Comparison of ENCODE assay signal across 38 cellular contexts in the genomic region with DNA sequence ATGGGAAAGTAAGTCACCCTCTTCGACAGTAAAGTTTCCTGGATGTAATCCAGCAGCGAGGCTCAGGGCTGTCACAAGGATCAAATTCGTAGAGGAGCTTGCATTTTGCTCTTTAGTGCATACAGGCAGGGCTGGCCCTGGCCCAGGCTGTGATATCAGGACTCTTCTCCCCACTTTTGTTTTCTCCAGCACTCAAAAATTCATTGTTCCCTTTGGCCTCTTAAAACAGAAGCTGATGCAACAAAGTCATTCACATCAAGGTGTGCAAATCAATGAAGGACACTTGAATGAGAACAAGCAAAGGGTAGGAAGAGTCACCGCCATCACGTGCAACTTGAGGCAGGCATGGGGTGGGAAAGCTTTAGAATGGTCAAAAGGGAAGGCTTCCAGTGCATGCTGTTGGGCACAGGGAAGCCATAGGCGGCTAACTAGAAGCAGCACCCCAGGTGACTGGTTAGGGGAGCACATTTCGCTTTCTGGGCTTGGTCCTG. TPM values are rescaled to one million over a fixed set of nuclear protein-coding genes. Genes with fewer than 3 reads are reported as not detected.
DNase-seq lines count a peak whose midpoint lies in the region; ATAC-seq and TF ChIP-seq lines count a peak whose summit lies in the region.
"Had no signal": no experiment of that assay in that cellular context is flagged by ENCODE, and none has a peak within 500 bp of the region (broad histone marks: within the 10 kb centered on the region; RNA-seq: fewer than 3 reads in every experiment).

No MANE protein-coding gene starts in this region.

- H3K4me3 ChIP-seq in lower lobe of right lung = no peak overlapping the region
- H3K4me3 ChIP-seq: ascending aorta, left ventricle myocardium inferior, prostate gland, tibial artery had no signal

- no peaks in the 10 kb centered on the region for H3K9me3 ChIP-seq in lower lobe of right lung
- H3K9me3 ChIP-seq: ascending aorta, left ventricle myocardium inferior, prostate gland, tibial artery had no signal

- H3K4me3 Mint-ChIP-seq in activated naive CD8-positive, alpha-beta T cell treated with anti-CD3 and anti-CD28 coated beads for 36 hours = no peak overlapping the region
- H3K4me3 Mint-ChIP-seq: activated naive CD8-positive, alpha-beta T cell; activated T-cell treated with anti-CD3 and anti-CD28 coated beads, Interleukin-2, amount 50 U/mL, for 24 hours; CD4-positive, CD25-positive, alpha-beta regulatory T cell; naive thymus-derived CD8-positive, alpha-beta T cell; stimulated activated naive CD8-positive, alpha-beta T cell treated with anti-CD3 and anti-CD28 coated beads, Interleukin-15, amount 100 ng/mL, for 72 hours; T-helper 1 cell treated with Interleukin-12 subunit alpha and Interleukin-12 subunit beta and Interleukin-4 antibody, amounts not matched to agents 30 μg/mL and 1 μg/mL, for 36 hours had no signal

- H3K9me3 Mint-ChIP-seq in activated naive CD8-positive, alpha-beta T cell treated with anti-CD3 and anti-CD28 coated beads for 36 hours = no peaks in the 10 kb centered on the region
- H3K9me3 Mint-ChIP-seq: activated T-cell treated with anti-CD3 and anti-CD28 coated beads, Interleukin-2, amount 50 U/mL, for 24 hours; CD4-positive, CD25-positive, alpha-beta regulatory T cell; naive thymus-derived CD8-positive, alpha-beta T cell; stimulated activated naive CD8-positive, alpha-beta T cell treated with anti-CD3 and anti-CD28 coated beads, Interleukin-15, amount 100 ng/mL, for 72 hours; T-helper 1 cell treated with Interleukin-12 subunit alpha and Interleukin-12 subunit beta and Interleukin-4 antibody, amounts not matched to agents 30 μg/mL and 1 μg/mL, for 36 hours had no signal

- no peak overlapping the region for H3K27ac Mint-ChIP-seq in activated naive CD8-positive, alpha-beta T cell treated with anti-CD3 and anti-CD28 coated beads for 36 hours
- H3K27ac Mint-ChIP-seq: activated naive CD8-positive, alpha-beta T cell; activated T-cell treated with anti-CD3 and anti-CD28 coated beads, Interleukin-2, amount 50 U/mL, for 24 hours; naive thymus-derived CD8-positive, alpha-beta T cell; stimulated activated naive CD8-positive, alpha-beta T cell treated with anti-CD3 and anti-CD28 coated beads, Interleukin-15, amount 100 ng/mL, for 72 hours; T-helper 1 cell treated with Interleukin-12 subunit alpha and Interleukin-12 subunit beta and Interleukin-4 antibody, amounts not matched to agents 30 μg/mL and 1 μg/mL, for 36 hours had no signal

- peak overlapping the region; percentile 18 for H3K27ac ChIP-seq in lower lobe of right lung
- H3K27ac ChIP-seq: ascending aorta, left ventricle myocardium inferior, prostate gland, tibial artery had no signal

- no peaks in the 10 kb centered on the region for H3K4me1 Mint-ChIP-seq in activated naive CD8-positive, alpha-beta T cell treated with anti-CD3 and anti-CD28 coated beads for 36 hours

- DNase-seq in DMS79 (lab: John Stamatoyannopoulos, UW) = peak; percentile 87
- DNase-seq in NCI-H187 (lab: John Stamatoyannopoulos, UW) = peak; percentile 22 to 32
- peak; percentile 36 for DNase-seq in NCI-H510A (lab: John Stamatoyannopoulos, UW)
- peak; percentile 75 for DNase-seq in lower lobe of right lung
- DNase-seq in activated naive CD8-positive, alpha-beta T cell treated with anti-CD3 and anti-CD28 coated beads for 36 hours = no peak
- DNase-seq: activated effector memory CD4-positive, alpha-beta T cell treated with anti-CD3 and anti-CD28 coated beads, Interleukin-2, amount 50 U/mL, for 16 hours; activated T-cell treated with anti-CD3 and anti-CD28 coated beads, Interleukin-2, amount 50 U/mL, for 24 hours; AML-193; CD4-positive, CD25-positive, alpha-beta regulatory T cell; erythroblast; glutamatergic neuron; islet precursor cell; KG1; left ventricle myocardium inferior; midbrain; NCI-H1105 treated with DMSO at 0.1 percent for 48 hours; NCI-H2171 treated with DMSO at 0.1 percent for 48 hours; NCI-H526; nucleus accumbens; PC-3; Right ventricle myocardium superior; stimulated activated CD4-positive, alpha-beta T cell treated with anti-CD3 and anti-CD28 coated beads, Interleukin-12 subunit alpha, Interleukin-12 subunit beta, amount 100 ng/mL, for 4 hours; stimulated activated CD4-positive, alpha-beta T cell treated with anti-CD3 and anti-CD28 coated beads, Interleukin-2, amount 100 ng/mL, for 48 hours; stimulated activated naive CD8-positive, alpha-beta T cell treated with anti-CD3 and anti-CD28 coated beads, Interleukin-15, amount 100 ng/mL, for 72 hours; tibial artery had no signal

- no peaks in the 10 kb centered on the region for H3K36me3 ChIP-seq in lower lobe of right lung
- H3K36me3 ChIP-seq: ascending aorta, left ventricle myocardium inferior, prostate gland, tibial artery had no signal

- ATAC-seq in lower lobe of right lung (peak; percentile 66 to 82), HG02852 (IDR thresholded peaks at IDR 0.05; ENCODE audit: unreplicated experiment) (no peak), HG02798 (IDR thresholded peaks at IDR 0.05; ENCODE audit: poor library complexity, unreplicated experiment) (no peak), HG02884 (IDR thresholded peaks at IDR 0.05; ENCODE audit: unreplicated experiment) (no peak)
- ATAC-seq: naive thymus-derived CD8-positive, alpha-beta T cell; PC-3; sciatic nerve; SK-N-SH treated with all-trans-retinoic acid at 6 μM for 48 hours; stimulated activated naive CD8-positive, alpha-beta T cell treated with anti-CD3 and anti-CD28 coated beads, Interleukin-15, amount 100 ng/mL, for 72 hours had no signal

- H3K27me3 ChIP-seq in lower lobe of right lung (ENCODE audit: low read depth) = no peaks in the 10 kb centered on the region
- H3K27me3 ChIP-seq: ascending aorta had no signal

- H3K36me3 Mint-ChIP-seq in activated naive CD8-positive, alpha-beta T cell treated with anti-CD3 and anti-CD28 coated beads for 36 hours = no peaks in the 10 kb centered on the region
- H3K36me3 Mint-ChIP-seq: activated naive CD8-positive, alpha-beta T cell; CD4-positive, CD25-positive, alpha-beta regulatory T cell; naive thymus-derived CD8-positive, alpha-beta T cell had no signal

- no peaks in the 10 kb centered on the region for H3K4me1 ChIP-seq in lower lobe of right lung
- H3K4me1 ChIP-seq: ascending aorta, left ventricle myocardium inferior, prostate gland, tibial artery had no signal

- TF ChIP-seq CTCF in lower lobe of right lung (IDR thresholded peaks at IDR 0.05) = no peak

- intact Hi-C loops in lower lobe of right lung (cut with DNase I) = no loop called here

- H3K27me3 Mint-ChIP-seq in activated naive CD8-positive, alpha-beta T cell treated with anti-CD3 and anti-CD28 coated beads for 36 hours = no peaks in the 10 kb centered on the region
- H3K27me3 Mint-ChIP-seq: activated naive CD8-positive, alpha-beta T cell; activated T-cell treated with anti-CD3 and anti-CD28 coated beads, Interleukin-2, amount 50 U/mL, for 24 hours; CD4-positive, CD25-positive, alpha-beta regulatory T cell; stimulated activated naive CD8-positive, alpha-beta T cell treated with anti-CD3 and anti-CD28 coated beads, Interleukin-15, amount 100 ng/mL, for 72 hours had no signal

RNA-seq across cellular contexts. Expression of a gene that starts 7.7 kb away (rescaled TPM):
- not detected for total RNA-seq in lower lobe of right lung
- not detected for total RNA-seq in activated naive CD8-positive, alpha-beta T cell treated with anti-CD3 and anti-CD28 coated beads for 36 hours
- total RNA-seq: A673; ascending aorta; cardiac septum; CD4-positive, CD25-positive, alpha-beta regulatory T cell; left ventricle myocardium inferior; MCF 10A; naive thymus-derived CD8-positive, alpha-beta T cell; PC-3; Right ventricle myocardium superior; sciatic nerve had no signal

RNA-seq across cellular contexts. Expression of a gene that starts 25.0 kb away (rescaled TPM):
- 0.15 TPM for total RNA-seq in lower lobe of right lung
- not detected for total RNA-seq in activated naive CD8-positive, alpha-beta T cell treated with anti-CD3 and anti-CD28 coated beads for 36 hours
- total RNA-seq: A673; ascending aorta; cardiac septum; CD4-positive, CD25-positive, alpha-beta regulatory T cell; left ventricle myocardium inferior; MCF 10A; naive thymus-derived CD8-positive, alpha-beta T cell; PC-3; Right ventricle myocardium superior; sciatic nerve had no signal

Comparison
In these comparisons a context has a peak if more than half of its experiments do, and no peak if none do; other contexts are left out.
1. ATAC-seq: peak in lower lobe of right lung (2 of 2); none in HG02852 (single experiment), HG02798 (single experiment) and HG02884 (single experiment).